Comparison of ENCODE assay signal across 8 cellular contexts in the genomic region with DNA sequence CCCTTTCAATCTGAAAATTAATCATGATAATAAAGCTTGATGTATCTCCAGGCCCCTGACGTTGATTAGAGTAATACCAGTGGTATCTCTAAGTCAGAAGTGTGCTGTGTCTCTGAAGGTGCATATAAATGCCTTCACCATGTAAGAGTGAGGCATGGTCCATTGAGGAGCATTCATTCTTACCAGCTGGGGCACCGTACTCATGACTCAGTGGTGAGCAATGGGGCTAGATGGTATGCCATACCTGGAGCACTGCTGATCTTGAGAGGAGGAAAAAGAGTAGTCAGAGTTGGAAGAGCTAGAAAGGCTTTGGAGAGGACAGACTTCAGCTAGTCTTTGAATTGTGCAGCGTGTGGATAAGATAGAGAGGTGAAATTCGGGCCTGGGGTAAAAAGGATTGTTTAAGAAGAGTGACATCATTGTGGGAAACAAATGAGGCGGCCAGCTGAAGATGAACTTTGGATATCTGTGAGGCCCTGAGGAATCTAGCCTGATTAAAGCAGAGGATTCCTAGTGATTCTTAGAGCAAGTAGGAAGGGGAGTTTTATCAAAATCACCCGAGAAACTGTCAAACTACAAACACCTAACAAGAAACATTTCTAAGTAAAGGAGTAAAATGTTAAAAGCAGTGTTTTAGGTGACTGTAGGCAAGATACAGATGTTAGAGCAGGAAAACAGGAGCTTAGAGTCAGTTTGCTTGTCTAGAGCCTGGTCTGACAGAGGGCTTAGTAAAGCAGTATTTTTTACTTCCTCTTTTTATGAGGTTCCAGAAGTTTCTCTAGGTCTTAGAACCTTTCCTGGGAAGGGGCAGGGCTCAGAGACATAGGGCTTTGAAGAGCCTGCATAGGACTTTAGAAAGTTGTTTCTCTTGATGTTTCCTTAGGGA. TPM values are rescaled to one million over a fixed set of nuclear protein-coding genes. Genes with fewer than 3 reads are reported as not detected.
DNase-seq lines count a peak whose midpoint lies in the region; ATAC-seq lines count a peak whose summit lies in the region.

No MANE protein-coding gene starts in this region.

- intact Hi-C loops in sciatic nerve (cut with DNase I) = no loop called here

- peak; percentile 52 for DNase-seq in A172 (ENCODE audit: low spot score)
- peak; percentile 51 for DNase-seq in RKO (ENCODE audit: low spot score)
- peak; percentile 78 for DNase-seq in iris pigment epithelial cell (ENCODE audit: low read depth)
- DNase-seq in activated gamma-delta T cell treated with Interleukin-2 at 50 U/mL for 16 hours = no peak
- DNase-seq in mucosa of gallbladder (ENCODE audit: low spot score) = no peak
- DNase-seq in sciatic nerve (ENCODE audit: low spot score) = no peak

- ATAC-seq in GM21367 (IDR thresholded peaks at IDR 0.05; ENCODE audit: unreplicated experiment) = peak; percentile 50
- ATAC-seq in GM18873 (IDR thresholded peaks at IDR 0.05; ENCODE audit: low FRiP score, unreplicated experiment) = no peak
- ATAC-seq in sciatic nerve = no peak

RNA-seq across cellular contexts. Expression of a gene that starts 13.6 kb away (rescaled TPM):
- total RNA-seq in A172 (2014; rRNA removed; shearing (Covaris generic)) = 46.5 and 54.7 TPM in 2 replicates
- total RNA-seq in mucosa of gallbladder = 37.4 TPM
- 74.7 TPM for total RNA-seq in sciatic nerve

Comparison
In these comparisons a context has a peak if more than half of its experiments do, and no peak if none do; other contexts are left out.
1. DNase-seq: peak in A172 (single experiment), RKO (single experiment) and iris pigment epithelial cell (single experiment); none in activated gamma-delta T cell treated with Interleukin-2 at 50 U/mL for 16 hours (single experiment), mucosa of gallbladder (single experiment) and sciatic nerve (single experiment).